8 cellular contexts compared by ENCODE assay signal in the genomic region with DNA sequence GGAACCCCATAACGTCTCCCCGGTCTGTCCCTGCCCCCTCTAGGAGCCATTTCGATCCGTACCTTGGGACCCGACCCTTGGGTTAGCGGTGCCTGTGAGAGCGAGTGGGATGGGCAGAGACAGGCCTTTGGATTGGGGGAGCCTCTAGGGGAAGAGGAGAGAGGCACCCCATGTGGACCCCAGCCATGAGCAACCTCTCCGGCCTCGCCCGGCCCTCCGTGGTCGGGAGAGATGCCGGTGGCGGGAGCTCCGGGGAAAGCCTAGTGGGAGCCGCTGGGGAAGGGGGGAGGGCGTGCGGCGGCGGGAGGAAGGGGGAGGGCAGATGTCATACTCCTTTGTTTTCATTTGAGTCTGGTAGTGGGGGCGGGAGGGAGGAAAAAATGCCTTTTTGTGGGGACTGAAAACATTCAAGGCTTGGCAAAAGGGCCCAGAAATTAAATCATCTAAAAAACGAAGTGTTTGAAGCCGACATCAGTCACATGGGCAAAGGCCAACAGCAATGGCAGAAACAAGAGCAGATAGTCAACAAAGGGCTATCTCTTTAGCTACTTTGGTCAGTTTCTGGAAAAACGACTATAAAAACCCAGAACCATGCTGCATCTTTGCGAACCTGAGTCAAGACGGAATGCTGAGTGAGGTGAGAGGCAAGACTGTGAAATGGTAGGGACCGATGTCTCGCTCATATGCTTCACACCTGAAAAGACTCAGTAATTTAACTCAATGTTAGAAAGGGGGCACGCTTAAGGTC. TPM values are rescaled to one million over a fixed set of nuclear protein-coding genes. Genes with fewer than 3 reads are reported as not detected.
DNase-seq lines count a peak whose midpoint lies in the region; ATAC-seq and TF ChIP-seq lines count a peak whose summit lies in the region.

No MANE protein-coding gene starts in this region.

- H3K27ac ChIP-seq in testis, result peak overlapping the region; percentile 92 to 99

- CTCF ChIA-PET in activated CD8-positive, alpha-beta memory T cell treated with anti-CD3 and anti-CD28 coated beads, Interleukin-2, amount 10 ng/mL, durations not matched to agents 7 days and 5 days (lab: Charles Lee), result no interaction called here

- peak; percentile 90 for DNase-seq in Ammon's horn (ENCODE audit: low spot score)
- DNase-seq in NCI-H2171 (lab: John Stamatoyannopoulos, UW), result peak; percentile 44
- peak; percentile 72 for DNase-seq in activated CD8-positive, alpha-beta memory T cell treated with anti-CD3 and anti-CD28 coated beads, Interleukin-2, amount 10 ng/mL, durations not matched to agents 7 days and 5 days
- DNase-seq in fibroblast of gingiva (ENCODE audit: low read depth), result peak; percentile 68
- peak; percentile 67 for DNase-seq in myocyte (ENCODE audit: low read depth)
- DNase-seq in testis, result peak; percentile 65

- H3K27me3 Mint-ChIP-seq in activated CD8-positive, alpha-beta memory T cell treated with anti-CD3 and anti-CD28 coated beads, Interleukin-2, amount 10 ng/mL, durations not matched to agents 7 days and 5 days, result no peaks in the 10 kb centered on the region

- H3K4me3 Mint-ChIP-seq in activated CD8-positive, alpha-beta memory T cell treated with anti-CD3 and anti-CD28 coated beads, Interleukin-2, amount 10 ng/mL, durations not matched to agents 7 days and 5 days, result peak overlapping the region; percentile 87

- TF ChIP-seq CTCF in testis (IDR thresholded peaks at IDR 0.05), result no peak

- H3K27me3 ChIP-seq in testis, result no peaks in the 10 kb centered on the region

- peak overlapping the region; percentile 87 for H3K27ac Mint-ChIP-seq in activated CD8-positive, alpha-beta memory T cell treated with anti-CD3 and anti-CD28 coated beads, Interleukin-2, amount 10 ng/mL, durations not matched to agents 7 days and 5 days

- H3K36me3 ChIP-seq in testis (ENCODE audit: low read depth, missing control alignments), result no peaks in the 10 kb centered on the region

- intact Hi-C loops in testis (cut with DNase I; ENCODE audit: low total_unique reads), result no loop called here

- H3K36me3 Mint-ChIP-seq in activated CD8-positive, alpha-beta memory T cell treated with anti-CD3 and anti-CD28 coated beads, Interleukin-2, amount 10 ng/mL, durations not matched to agents 7 days and 5 days, result peaks cover 27% of the 10 kb centered on the region

- ATAC-seq in GM18519 (IDR thresholded peaks at IDR 0.05; ENCODE audit: low FRiP score, unreplicated experiment) (peak; percentile 24), HG03060 (IDR thresholded peaks at IDR 0.05; ENCODE audit: low read depth, unreplicated experiment) (peak; percentile 23)
- ATAC-seq in activated CD8-positive, alpha-beta memory T cell treated with anti-CD3 and anti-CD28 coated beads, Interleukin-2, amount 10 ng/mL, durations not matched to agents 7 days and 5 days, result peak; percentile 71

- WGBS in testis, 2 donors, result 0 to 1% methylated on average over 29 of the region's 29 CpGs

- H3K4me1 ChIP-seq in testis, result no peaks in the 10 kb centered on the region

- peak overlapping the region; percentile 68 to 99 for H3K4me3 ChIP-seq in testis

- H3K9me3 Mint-ChIP-seq in activated CD8-positive, alpha-beta memory T cell treated with anti-CD3 and anti-CD28 coated beads, Interleukin-2, amount 10 ng/mL, durations not matched to agents 7 days and 5 days (ENCODE audit: low read depth), result no peaks in the 10 kb centered on the region

- H3K4me1 Mint-ChIP-seq in activated CD8-positive, alpha-beta memory T cell treated with anti-CD3 and anti-CD28 coated beads, Interleukin-2, amount 10 ng/mL, durations not matched to agents 7 days and 5 days, result peaks cover 25% of the 10 kb centered on the region

- no peaks in the 10 kb centered on the region for H3K9me3 ChIP-seq in testis

- TF ChIP-seq POLR2A in testis (IDR thresholded peaks at IDR 0.05), result no peak

RNA-seq across cellular contexts. Expression of gene PTBP2, which starts 0.8 kb away (rescaled TPM):
- total RNA-seq in activated CD8-positive, alpha-beta memory T cell treated with anti-CD3 and anti-CD28 coated beads, Interleukin-2, amount 10 ng/mL, durations not matched to agents 7 days and 5 days, result 10 to 100 TPM; 10.7 to 13.3 TPM
- total RNA-seq in myocyte, result 32.8 and 42.0 TPM in 2 replicates
- 6.7 TPM for polyA plus RNA-seq in myocyte (2012)
- total RNA-seq in testis, result 100 to 1,000 TPM in 1 of 2 donors, 10 to 100 TPM in 1; 61.4 to 109 TPM
- polyA plus RNA-seq in testis (ENCODE audit: insufficient read depth, low read depth, low replicate concordance), result 41.0 TPM

Comparison
In these comparisons a context has a peak if more than half of its experiments do, and no peak if none do; other contexts are left out.
1. Peak in every context shown above with its lines: DNase-seq, ATAC-seq, H3K4me3 ChIP-seq and H3K27ac ChIP-seq.